In the genomic region with DNA sequence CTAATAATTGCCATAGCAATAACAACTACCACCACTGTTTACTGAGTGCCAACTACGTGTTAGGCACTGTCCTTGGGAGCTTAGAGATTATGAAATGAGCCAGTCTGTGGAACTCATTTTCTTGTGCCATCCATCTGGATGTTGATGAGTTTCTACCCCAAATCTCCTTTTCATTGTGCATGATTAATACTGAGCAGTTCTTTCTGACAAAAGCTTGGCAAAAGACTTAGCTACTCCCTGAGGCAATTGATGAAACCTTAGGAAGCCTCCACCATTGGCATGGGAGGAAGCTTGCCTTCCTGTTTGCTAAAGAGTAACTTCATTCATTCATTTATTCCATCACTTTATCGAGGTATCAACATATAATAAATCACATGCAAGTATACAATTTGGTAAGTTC, we compare ENCODE assay signal across 24 cellular contexts. TPM values are rescaled to one million over a fixed set of nuclear protein-coding genes. Genes with fewer than 3 reads are reported as not detected.
A peak's percentile ranks its signal among the peaks of the same experiment; 100 is the strongest.
DNase-seq lines count a peak whose midpoint lies in the region; ATAC-seq and TF ChIP-seq lines count a peak whose summit lies in the region.
"Had no signal": no experiment of that assay in that cellular context is flagged by ENCODE, and none has a peak within 500 bp of the region (broad histone marks: within the 10 kb centered on the region; RNA-seq: fewer than 3 reads in every experiment).

No MANE protein-coding gene starts in this region.

- peaks cover 62% of the 10 kb centered on the region for H3K4me1 ChIP-seq in ACC112 (ENCODE audit: control insufficient read depth, insufficient read depth, low read length, unreplicated experiment)
- H3K4me1 ChIP-seq: spleen had no signal

- H3K36me3 ChIP-seq in ACC112 (ENCODE audit: insufficient read depth, low read length) = no peaks in the 10 kb centered on the region
- no peaks in the 10 kb centered on the region for H3K36me3 ChIP-seq in brain microvascular endothelial cell (replicated peaks)
- H3K36me3 ChIP-seq: MG63, spleen had no signal

- in situ Hi-C loops in brain microvascular endothelial cell (cut with HindIII; ENCODE audit: low pct_ligation_motif_present, low sequenced_read_pairs) = no loop called here

- H3K4me3 ChIP-seq in ACC112 (ENCODE audit: low read depth, low read length) (no peak overlapping the region), epithelial cell of esophagus (ENCODE audit: low read length) (no peak overlapping the region), brain microvascular endothelial cell (ENCODE audit: low read depth, low read length) (no peak overlapping the region)
- H3K4me3 ChIP-seq: GM23338, MG63, spleen had no signal

- TF ChIP-seq CTCF in epithelial cell of esophagus (IDR thresholded peaks at IDR 0.05; ENCODE audit: insufficient read depth, low read depth, low read length, missing control alignments) (no peak), omental fat pad (IDR thresholded peaks at IDR 0.05) (no peak), brain microvascular endothelial cell (IDR thresholded peaks at IDR 0.05; ENCODE audit: low read depth, low read length, missing control alignments) (no peak)

- peaks cover 59% of the 10 kb centered on the region for H3K79me2 ChIP-seq in ACC112 (ENCODE audit: control insufficient read depth, insufficient read depth, low read length, unreplicated experiment)

- ATAC-seq in omental fat pad (ENCODE audit: low FRiP score) (peak; percentile 13), GM19023 (IDR thresholded peaks at IDR 0.05; ENCODE audit: unreplicated experiment) (no peak)
- ATAC-seq: GM23338; naive thymus-derived CD8-positive, alpha-beta T cell had no signal

- peak overlapping the region; percentile 96 for H3K27ac ChIP-seq in ACC112 (ENCODE audit: low read depth, low read length)
- H3K27ac ChIP-seq in brain microvascular endothelial cell = no peak overlapping the region
- H3K27ac ChIP-seq: spleen, WERI-Rb-1 had no signal

- H3K27me3 ChIP-seq in ACC112 (ENCODE audit: insufficient read depth, low read length) (no peaks in the 10 kb centered on the region), brain microvascular endothelial cell (replicated peaks) (no peaks in the 10 kb centered on the region)
- H3K27me3 ChIP-seq: MG63, spleen had no signal

- DNase-seq in NCI-H69 (lab: John Stamatoyannopoulos, UW) = peak; percentile 10
- peak; percentile 91 for DNase-seq in epithelial cell of esophagus (ENCODE audit: low read depth)
- DNase-seq in omental fat pad (ENCODE audit: low spot score) = no peak
- no peak for DNase-seq in activated CD4-positive, alpha-beta T cell treated with anti-CD3 and anti-CD28 coated beads for 1 hour
- no peak for DNase-seq in NCI-H82 treated with DMSO at 0.1 percent for 48 hours (lab: John Stamatoyannopoulos, UW; ENCODE audit: unreplicated experiment)
- no peak for DNase-seq in brain microvascular endothelial cell
- DNase-seq: ACHN; activated CD4-positive, alpha-beta memory T cell treated with anti-CD3 and anti-CD28 coated beads, Interleukin-2, amount 10 ng/mL, durations not matched to agents 7 days and 5 days; activated T-cell treated with anti-CD3 and anti-CD28 coated beads, Interleukin-2, amount 50 U/mL, for 48 hours; CD4-positive, CD25-positive, alpha-beta regulatory T cell; central memory CD4-positive, alpha-beta T cell; DMS53; hypothalamus; MG63; naive thymus-derived CD8-positive, alpha-beta T cell; NCI-H187; SHP77; spleen; stimulated activated CD8-positive, alpha-beta memory T cell treated with anti-CD3 and anti-CD28 coated beads, Interleukin-4, amount 100 ng/mL, for 48 hours; WERI-Rb-1 had no signal

- no peak overlapping the region for H2AFZ ChIP-seq in ACC112 (ENCODE audit: low read length, unreplicated experiment)
- H2AFZ ChIP-seq: GM23338 had no signal

RNA-seq across cellular contexts. Expression of gene PRICKLE2, which starts 39.8 kb away (rescaled TPM):
- 10 to 100 TPM; 56.1 to 88.4 (median 81.3) TPM for total RNA-seq in omental fat pad
- total RNA-seq: activated CD4-positive, alpha-beta memory T cell treated with anti-CD3 and anti-CD28 coated beads, Interleukin-2, amount 10 ng/mL, durations not matched to agents 7 days and 5 days; naive thymus-derived CD8-positive, alpha-beta T cell; T-helper 1 cell treated with Interleukin-12 subunit alpha and Interleukin-12 subunit beta and Interleukin-4 antibody, amounts not matched to agents 30 ng/mL and 1 ng/mL, for 36 hours had no signal

Comparison
In these comparisons a context has a peak if more than half of its experiments do, and no peak if none do; other contexts are left out.
1. DNase-seq: peak in NCI-H69 (single experiment) and epithelial cell of esophagus (single experiment); none in omental fat pad (single experiment), activated CD4-positive, alpha-beta T cell treated with anti-CD3 and anti-CD28 coated beads for 1 hour (single experiment), NCI-H82 treated with DMSO at 0.1 percent for 48 hours (single experiment) and brain microvascular endothelial cell (single experiment).